In genomic region chrX:154373340-154374306, GRCh38 we compare ENCODE assay signal across 8 cellular contexts. TPM values are rescaled to one million over a fixed set of nuclear protein-coding genes. Genes with fewer than 3 reads are reported as not detected.
DNase-seq lines count a peak whose midpoint lies in the region; ATAC-seq, FAIRE-seq and TF ChIP-seq lines count a peak whose summit lies in the region.

No MANE protein-coding gene starts in this region.

- peak; percentile 66 for TF ChIP-seq CTCF in BJ (IDR thresholded peaks at IDR 0.05; ENCODE audit: insufficient read depth, low read depth, low read length)
- peak; percentile 65 to 91 (median 79); a peak in 4 of 6 replicates for TF ChIP-seq CTCF in K562 (IDR thresholded peaks at IDR 0.05 in 2 of 3, conservative IDR thresholded peaks at IDR 0.05 in 1 of 3; ENCODE audit: insufficient read depth in 2 of 3, low read depth in 1 of 3, low read length in 3 of 3)

- no peaks in the 10 kb centered on the region for H4K20me1 ChIP-seq in K562 (replicated peaks; ENCODE audit: control insufficient read depth, insufficient read depth, low read length)

- DNase-seq in BJ (ENCODE audit: low read depth) (peak; percentile 40), GM19239 (ENCODE audit: insufficient read length, low spot score) (no peak), NCI-H345 (lab: John Stamatoyannopoulos, UW) (peak; percentile 72), K562 (ENCODE audit: extremely low read depth in 1 of 4, low spot score in 3 of 4) (peak in 2 of 4 experiments; percentile 43 to 75), skeletal muscle cell (ENCODE audit: low read depth) (peak; percentile 28)

- H3K36me3 ChIP-seq in BJ (ENCODE audit: control insufficient read depth, insufficient read depth, low read length) (peaks cover 5% of the 10 kb centered on the region; the same call in 1 of the 2 replicates), K562 (ENCODE audit: control insufficient read depth, insufficient read depth, low read length) (peaks cover 4% of the 10 kb centered on the region; the same call in 2 of the 3 replicates), iPS-15b (ENCODE audit: control insufficient read depth, insufficient read depth, low read length) (peaks cover 5% of the 10 kb centered on the region)

- H3K4me3 ChIP-seq in BJ (ENCODE audit: low read depth, low read length) = peak overlapping the region; percentile 65
- peak overlapping the region; percentile 8 for H3K4me3 ChIP-seq in K562
- H3K4me3 ChIP-seq in iPS-15b (ENCODE audit: low read depth, low read length) = peak overlapping the region; percentile 43
- peak overlapping the region; percentile 51 for H3K4me3 ChIP-seq in skeletal muscle cell (ENCODE audit: low read depth, low read length)

- 20% methylated on average over 14 of the region's 23 CpGs for WGBS in K562 (ENCODE audit: insufficient coverage, low coverage, missing lambda C conversion rate)

- POLR2A ChIA-PET in BJ (lab: Charles Lee) (no interaction called here), K562 (lab: Yijun Ruan, JAX) (interaction anchor here (0.6 to 1.4 kb wide), 7 partner anchors 10 to 1420 kb away, joined by 3 to 19 read pairs (median 3); partner anchors contain the start of gene RPL10)

- CTCF ChIA-PET in BJ (lab: Yijun Ruan, JAX) = interaction anchor here (0.8 to 2.3 kb wide), 11 partner anchors 10 to 168 kb away, joined by 3 to 17 read pairs (median 5); partner anchors contain the start of gene RPL10
- CTCF ChIA-PET in K562 (lab: Yijun Ruan, JAX; ENCODE audit: low intra/inter-chr PET ratio) = interaction anchor here (1.1 to 4.5 kb wide), 2 partner anchors 11 to 161 kb away, joined by 4 to 63 read pairs; no protein-coding TSS in a partner anchor

- peaks cover 17 to 75% of the 10 kb centered on the region in 2 experiments; a peak in 4 of 5 replicates for H3K4me1 ChIP-seq in K562 (replicated peaks in 1 of 2; ENCODE audit: control insufficient read depth in 2 of 2, insufficient read depth in 2 of 2, low read length in 2 of 2)
- no peaks in the 10 kb centered on the region for H3K4me1 ChIP-seq in iPS-15b (ENCODE audit: control insufficient read depth, insufficient read depth, low read length)

- TF ChIP-seq POLR2A in K562 (conservative IDR thresholded peaks at IDR 0.05) = no peak

- in situ Hi-C loops in K562 (cut with MboI) = loop anchor here (10.0 kb wide), 1 partner anchor 161 kb away; no protein-coding TSS in a partner anchor

- H3K9me3 ChIP-seq in K562 (replicated peaks; ENCODE audit: control insufficient read depth, insufficient read depth, low read depth, low read length) (no peaks in the 10 kb centered on the region), iPS-15b (ENCODE audit: control insufficient read depth, insufficient read depth, low read length) (no peaks in the 10 kb centered on the region)

- peak overlapping the region; percentile 69 for H2AFZ ChIP-seq in K562 (ENCODE audit: low read depth, low read length)

- TF ChIP-seq RAD21 in K562 (CRISPR knock-in tag; conservative IDR thresholded peaks at IDR 0.05 in 1 of 2, IDR thresholded peaks at IDR 0.05 in 1 of 2) = peak; percentile 60 to 62; a peak in 3 of 4 replicates

- H3K9ac ChIP-seq in K562 (ENCODE audit: insufficient read depth in 1 of 2, low read depth in 2 of 2, low read length in 2 of 2) (peak overlapping the region; percentile 59 to 88; a peak in 3 of 4 replicates), iPS-15b (ENCODE audit: low read depth, low read length) (no peak overlapping the region)

- FAIRE-seq in GM19239 (lab: Jason Lieb, UNC) = peak; percentile 76
- peak; percentile 87 for FAIRE-seq in K562 (lab: Jason Lieb, UNC)

- peaks cover 28% of the 10 kb centered on the region for H3K79me2 ChIP-seq in K562 (ENCODE audit: control insufficient read depth, insufficient read depth, low read length)

- ATAC-seq in K562 = no peak
- ATAC-seq in HG03175 (IDR thresholded peaks at IDR 0.05; ENCODE audit: unreplicated experiment) = no peak
- no peak for ATAC-seq in HG02840 (IDR thresholded peaks at IDR 0.05; ENCODE audit: low FRiP score, unreplicated experiment)

- intact Hi-C loops in K562 (cut with micrococcal nuclease) = loop anchor here (1.0 to 10.0 kb wide), 3 partner anchors 121 to 444 kb away; partner anchors contain the start of gene SLC10A3

- peak overlapping the region; percentile 21; the same call in 2 of the 3 replicates for H3K27ac ChIP-seq in K562 (ENCODE audit: extremely low read depth, low read depth, low read length)

- TF ChIP-seq EP300 in K562 (IDR thresholded peaks at IDR 0.05; ENCODE audit: low read length) = no peak

- H3K4me2 ChIP-seq in K562 (ENCODE audit: insufficient read depth, low read length) = peak overlapping the region; percentile 66

- BruUV-seq in K562 (replicated peaks; lab: Mats Ljungman, UMichigan) = no TSS peak

- no peaks in the 10 kb centered on the region for H3K27me3 ChIP-seq in BJ (ENCODE audit: control insufficient read depth, insufficient read depth, low read length)
- no peaks in the 10 kb centered on the region for H3K27me3 ChIP-seq in K562 (ENCODE audit: control insufficient read depth in 2 of 2, insufficient read depth in 2 of 2, low read length in 2 of 2)
- no peaks in the 10 kb centered on the region for H3K27me3 ChIP-seq in iPS-15b (ENCODE audit: control insufficient read depth, insufficient read depth, low read length)

- H3K9me1 ChIP-seq in K562 (ENCODE audit: control insufficient read depth, insufficient read depth, low read length) = no peaks in the 10 kb centered on the region

RNA-seq across cellular contexts. Expression of gene FLNA, which starts 0.8 kb away (rescaled TPM):
- polyA plus RNA-seq in BJ (2011; rRNA removed) (855 and 1,740 TPM in 2 replicates), K562 (2011; rRNA removed) (86.6 and 165 TPM in 2 replicates), K562 (2014; fragmentation: Illumina TruSeq; extraction: Trizol) (329 and 438 TPM in 2 replicates), K562 (2014; fragmentation: Nextera tagmentation; extraction: Ambion mirVana) (1 to 10 TPM; 6.2 to 6.8 TPM), K562 (2014; rRNA removed) (226 and 245 TPM in 2 replicates)
- 3,675 and 4,472 TPM in 2 replicates for polyA minus RNA-seq in BJ (2011; rRNA and poly(A)+ RNA removed)
- total RNA-seq in K562 (2011; cell fraction: chromatin; rRNA removed; ENCODE audit: low replicate concordance) = 432 and 1,364 TPM in 2 replicates
- total RNA-seq in K562 (2011; cell fraction: nucleolus; rRNA removed) = 816 and 818 TPM in 2 replicates
- total RNA-seq in K562 (2011; cell fraction: nucleoplasm; rRNA removed) = 362 and 459 TPM in 2 replicates
- total RNA-seq in K562 (2014; rRNA removed) (554 and 803 TPM in 2 replicates), K562 (2014; rRNA removed; fragmentation: Illumina TruSeq; extraction: Trizol) (72.2 and 110 TPM in 2 replicates), K562 (2015; rRNA removed; fragmentation: Illumina TruSeq; extraction: Trizol) (135 and 162 TPM in 2 replicates), K562 (2021) (672 and 735 TPM in 2 replicates)
- 122 and 183 TPM in 2 replicates for polyA plus RNA-seq in K562 (2011; cell fraction: cytosol; rRNA removed)
- polyA plus RNA-seq in K562 (2011; cell fraction: nucleus; rRNA removed) = 624 and 751 TPM in 2 replicates
- polyA plus RNA-seq in K562 (2012) = 392 and 593 TPM in 2 replicates
- polyA minus RNA-seq in K562 (2011; rRNA and poly(A)+ RNA removed) = 249 and 291 TPM in 2 replicates
- 522 and 767 TPM in 2 replicates for polyA minus RNA-seq in K562 (2011; cell fraction: cytosol; rRNA and poly(A)+ RNA removed)
- 248 and 324 TPM in 2 replicates for polyA minus RNA-seq in K562 (2011; cell fraction: nucleus; rRNA and poly(A)+ RNA removed)

RNA-seq across cellular contexts. Expression of gene EMD, which starts 5.5 kb away (rescaled TPM):
- polyA plus RNA-seq in BJ (2011; rRNA removed) (32.6 and 71.0 TPM in 2 replicates), K562 (2011; rRNA removed) (77.4 and 81.2 TPM in 2 replicates), K562 (2014; fragmentation: Illumina TruSeq; extraction: Trizol) (177 and 206 TPM in 2 replicates), K562 (2014; fragmentation: Nextera tagmentation; extraction: Ambion mirVana) (1 to 10 TPM; 2.3 to 3.1 TPM), K562 (2014; rRNA removed) (86.7 and 110 TPM in 2 replicates)
- 28.6 and 36.2 TPM in 2 replicates for polyA minus RNA-seq in BJ (2011; rRNA and poly(A)+ RNA removed)
- total RNA-seq in K562 (2011; cell fraction: chromatin; rRNA removed; ENCODE audit: low replicate concordance) = 41.8 and 93.2 TPM in 2 replicates
- 88.9 and 97.4 TPM in 2 replicates for total RNA-seq in K562 (2011; cell fraction: nucleolus; rRNA removed)
- total RNA-seq in K562 (2011; cell fraction: nucleoplasm; rRNA removed) = 70.5 and 73.6 TPM in 2 replicates
- total RNA-seq in K562 (2014; rRNA removed) (32.9 and 36.2 TPM in 2 replicates), K562 (2014; rRNA removed; fragmentation: Illumina TruSeq; extraction: Trizol) (37.5 and 38.3 TPM in 2 replicates), K562 (2015; rRNA removed; fragmentation: Illumina TruSeq; extraction: Trizol) (61.9 and 67.8 TPM in 2 replicates), K562 (2021) (124 and 135 TPM in 2 replicates)
- 100.0 and 121 TPM in 2 replicates for polyA plus RNA-seq in K562 (2011; cell fraction: cytosol; rRNA removed)
- 238 and 242 TPM in 2 replicates for polyA plus RNA-seq in K562 (2011; cell fraction: nucleus; rRNA removed)
- 125 and 134 TPM in 2 replicates for polyA plus RNA-seq in K562 (2012)
- 24.0 and 43.3 TPM in 2 replicates for polyA minus RNA-seq in K562 (2011; rRNA and poly(A)+ RNA removed)
- polyA minus RNA-seq in K562 (2011; cell fraction: cytosol; rRNA and poly(A)+ RNA removed) = 51.3 and 57.9 TPM in 2 replicates
- 28.5 and 40.8 TPM in 2 replicates for polyA minus RNA-seq in K562 (2011; cell fraction: nucleus; rRNA and poly(A)+ RNA removed)

RNA-seq across cellular contexts. Expression of gene RPL10, which starts 24.6 kb away (rescaled TPM):
- polyA plus RNA-seq in BJ (2011; rRNA removed) (5,693 and 7,037 TPM in 2 replicates), K562 (2011; rRNA removed) (5,297 and 6,545 TPM in 2 replicates), K562 (2014; fragmentation: Illumina TruSeq; extraction: Trizol) (6,119 and 7,432 TPM in 2 replicates), K562 (2014; fragmentation: Nextera tagmentation; extraction: Ambion mirVana) (1,000 to 10,000 TPM; 5,014 to 7,600 TPM), K562 (2014; rRNA removed) (6,193 and 7,323 TPM in 2 replicates)
- 964 and 1,810 TPM in 2 replicates for polyA minus RNA-seq in BJ (2011; rRNA and poly(A)+ RNA removed)
- 652 and 1,355 TPM in 2 replicates for total RNA-seq in K562 (2011; cell fraction: chromatin; rRNA removed; ENCODE audit: low replicate concordance)
- 1,356 and 1,561 TPM in 2 replicates for total RNA-seq in K562 (2011; cell fraction: nucleolus; rRNA removed)
- 1,670 and 2,786 TPM in 2 replicates for total RNA-seq in K562 (2011; cell fraction: nucleoplasm; rRNA removed)
- total RNA-seq in K562 (2014; rRNA removed) (4,111 and 4,705 TPM in 2 replicates), K562 (2014; rRNA removed; fragmentation: Illumina TruSeq; extraction: Trizol) (3,682 and 4,010 TPM in 2 replicates), K562 (2015; rRNA removed; fragmentation: Illumina TruSeq; extraction: Trizol) (3,735 and 3,774 TPM in 2 replicates), K562 (2021) (4,299 and 4,408 TPM in 2 replicates)
- 7,052 and 10,074 TPM in 2 replicates for polyA plus RNA-seq in K562 (2011; cell fraction: cytosol; rRNA removed)
- 3,562 and 5,028 TPM in 2 replicates for polyA plus RNA-seq in K562 (2011; cell fraction: nucleus; rRNA removed)
- 5,208 and 8,851 TPM in 2 replicates for polyA plus RNA-seq in K562 (2012)
- 1,451 and 1,523 TPM in 2 replicates for polyA minus RNA-seq in K562 (2011; rRNA and poly(A)+ RNA removed)
- 1,578 and 1,804 TPM in 2 replicates for polyA minus RNA-seq in K562 (2011; cell fraction: cytosol; rRNA and poly(A)+ RNA removed)
- 368 and 622 TPM in 2 replicates for polyA minus RNA-seq in K562 (2011; cell fraction: nucleus; rRNA and poly(A)+ RNA removed)

RNA-seq across cellular contexts. Expression of gene DNASE1L1, which starts 35.4 kb away (rescaled TPM):
- polyA plus RNA-seq in BJ (2011; rRNA removed) (50.3 and 63.5 TPM in 2 replicates), K562 (2011; rRNA removed) (12.6 and 14.8 TPM in 2 replicates), K562 (2014; fragmentation: Illumina TruSeq; extraction: Trizol) (7.9 and 12.9 TPM in 2 replicates), K562 (2014; fragmentation: Nextera tagmentation; extraction: Ambion mirVana) (under 1 TPM; 0.73 to 0.74 TPM), K562 (2014; rRNA removed) (11.6 and 16.4 TPM in 2 replicates)
- 32.3 and 43.5 TPM in 2 replicates for polyA minus RNA-seq in BJ (2011; rRNA and poly(A)+ RNA removed)
- 14.4 and 29.9 TPM in 2 replicates for total RNA-seq in K562 (2011; cell fraction: chromatin; rRNA removed; ENCODE audit: low replicate concordance)
- 32.4 and 37.9 TPM in 2 replicates for total RNA-seq in K562 (2011; cell fraction: nucleolus; rRNA removed)
- 24.0 and 27.8 TPM in 2 replicates for total RNA-seq in K562 (2011; cell fraction: nucleoplasm; rRNA removed)
- total RNA-seq in K562 (2014; rRNA removed) (12.4 and 16.4 TPM in 2 replicates), K562 (2014; rRNA removed; fragmentation: Illumina TruSeq; extraction: Trizol) (5.7 and 5.9 TPM in 2 replicates), K562 (2015; rRNA removed; fragmentation: Illumina TruSeq; extraction: Trizol) (4.9 and 5.5 TPM in 2 replicates), K562 (2021) (10.9 and 11.2 TPM in 2 replicates)
- polyA plus RNA-seq in K562 (2011; cell fraction: cytosol; rRNA removed) = 18.6 and 34.4 TPM in 2 replicates
- polyA plus RNA-seq in K562 (2011; cell fraction: nucleus; rRNA removed) = 18.8 and 31.1 TPM in 2 replicates
- 14.5 and 24.0 TPM in 2 replicates for polyA plus RNA-seq in K562 (2012)
- 5.2 and 6.9 TPM in 2 replicates for polyA minus RNA-seq in K562 (2011; rRNA and poly(A)+ RNA removed)
- polyA minus RNA-seq in K562 (2011; cell fraction: cytosol; rRNA and poly(A)+ RNA removed) = 8.1 and 9.3 TPM in 2 replicates
- 4.7 and 6.1 TPM in 2 replicates for polyA minus RNA-seq in K562 (2011; cell fraction: nucleus; rRNA and poly(A)+ RNA removed)

RNA-seq across cellular contexts. Expression of gene TAFAZZIN, which starts 37.7 kb away (rescaled TPM):
- polyA plus RNA-seq in BJ (2011; rRNA removed) (13.1 and 24.8 TPM in 2 replicates), K562 (2011; rRNA removed) (24.0 and 39.6 TPM in 2 replicates), K562 (2014; fragmentation: Illumina TruSeq; extraction: Trizol) (20.2 and 25.0 TPM in 2 replicates), K562 (2014; fragmentation: Nextera tagmentation; extraction: Ambion mirVana) (under 1 TPM; 0.49 to 0.64 TPM), K562 (2014; rRNA removed) (33.6 and 40.7 TPM in 2 replicates)
- polyA minus RNA-seq in BJ (2011; rRNA and poly(A)+ RNA removed) = 10.1 and 14.6 TPM in 2 replicates
- 68.1 and 155 TPM in 2 replicates for total RNA-seq in K562 (2011; cell fraction: chromatin; rRNA removed; ENCODE audit: low replicate concordance)
- total RNA-seq in K562 (2011; cell fraction: nucleolus; rRNA removed) = 126 and 130 TPM in 2 replicates
- total RNA-seq in K562 (2011; cell fraction: nucleoplasm; rRNA removed) = 84.5 and 90.6 TPM in 2 replicates
- total RNA-seq in K562 (2014; rRNA removed) (20.2 and 33.7 TPM in 2 replicates), K562 (2014; rRNA removed; fragmentation: Illumina TruSeq; extraction: Trizol) (10.7 and 11.3 TPM in 2 replicates), K562 (2015; rRNA removed; fragmentation: Illumina TruSeq; extraction: Trizol) (15.6 and 17.1 TPM in 2 replicates), K562 (2021) (29.6 and 32.2 TPM in 2 replicates)
- 24.2 and 26.2 TPM in 2 replicates for polyA plus RNA-seq in K562 (2011; cell fraction: cytosol; rRNA removed)
- polyA plus RNA-seq in K562 (2011; cell fraction: nucleus; rRNA removed) = 415 and 432 TPM in 2 replicates
- 21.3 and 52.8 TPM in 2 replicates for polyA plus RNA-seq in K562 (2012)
- 7.7 and 17.0 TPM in 2 replicates for polyA minus RNA-seq in K562 (2011; rRNA and poly(A)+ RNA removed)
- polyA minus RNA-seq in K562 (2011; cell fraction: cytosol; rRNA and poly(A)+ RNA removed) = 8.3 and 13.7 TPM in 2 replicates
- polyA minus RNA-seq in K562 (2011; cell fraction: nucleus; rRNA and poly(A)+ RNA removed) = 45.6 and 52.2 TPM in 2 replicates

Comparison
In these comparisons a context has a peak if more than half of its experiments do, and no peak if none do; other contexts are left out.
1. H3K4me3 ChIP-seq: peak in every context shown above with its lines; median percentile 65 in BJ; 51 in skeletal muscle cell; 43 in iPS-15b; 8 in K562.